Comparison of ENCODE assay signal across 9 cellular contexts in the genomic region with DNA sequence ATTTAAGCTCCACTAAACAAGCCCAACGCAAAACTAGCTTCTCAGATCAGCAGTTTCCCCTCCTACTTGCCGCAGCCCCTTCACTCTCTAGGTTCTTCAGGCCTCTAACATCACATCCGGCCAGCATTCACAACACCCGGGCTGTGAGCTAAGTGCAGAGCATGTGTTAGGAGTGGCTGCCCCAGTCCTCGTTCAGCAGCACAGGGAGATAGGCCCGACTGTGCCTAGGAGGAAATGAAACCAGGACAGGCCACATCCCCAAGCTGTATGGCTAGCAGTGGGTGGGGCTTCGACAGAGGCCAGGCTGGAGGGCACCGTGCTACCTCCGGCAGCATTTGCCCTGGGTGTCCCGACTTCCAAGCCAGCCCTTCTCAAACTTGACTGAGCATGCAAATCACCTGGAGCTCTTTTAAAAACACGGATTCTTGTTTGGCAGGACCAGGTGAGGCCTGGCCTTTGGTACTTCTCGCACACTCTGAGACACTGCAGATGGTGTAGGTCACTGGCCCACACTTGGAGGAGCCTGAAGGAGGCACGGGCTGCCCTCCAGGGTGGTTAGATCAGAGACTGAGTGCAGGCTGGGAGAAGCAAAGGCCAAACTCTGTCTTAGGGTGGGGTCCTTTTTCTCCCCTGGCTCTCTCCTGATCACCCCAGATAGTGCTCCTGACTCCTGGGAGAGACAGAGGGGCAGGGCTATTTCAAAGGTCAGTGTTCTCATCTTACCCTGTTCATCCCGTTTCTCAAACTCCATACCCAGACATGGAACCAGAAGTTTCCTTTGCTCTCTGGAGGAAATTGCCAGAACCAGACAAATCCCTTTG.
DNase-seq lines count a peak whose midpoint lies in the region; ATAC-seq, FAIRE-seq and TF ChIP-seq lines count a peak whose summit lies in the region.
"Had no signal": no experiment of that assay in that cellular context is flagged by ENCODE, and none has a peak within 500 bp of the region (broad histone marks: within the 10 kb centered on the region; RNA-seq: fewer than 3 reads in every experiment).

No MANE protein-coding gene starts in this region.

- peak overlapping the region; percentile 33 for H3K4me2 ChIP-seq in Karpas-422 (ENCODE audit: low read depth, low read length, poor library complexity, severe bottlenecking)
- no peak overlapping the region for H3K4me2 ChIP-seq in hepatocyte

- H3K36me3 ChIP-seq in Karpas-422 (ENCODE audit: insufficient read depth, low read length) (no peaks in the 10 kb centered on the region), hepatocyte (replicated peaks; ENCODE audit: insufficient read depth, low read depth) (no peaks in the 10 kb centered on the region)

- WGBS in hepatocyte (ENCODE audit: low lambda C conversion rate, missing lambda C conversion rate) = 59% methylated on average over 14 of the region's 14 CpGs

- peaks cover 17% of the 10 kb centered on the region for H3K4me1 ChIP-seq in Karpas-422 (ENCODE audit: low read length)
- H3K4me1 ChIP-seq in hepatocyte (ENCODE audit: insufficient read depth) = no peaks in the 10 kb centered on the region

- H3K27ac ChIP-seq in Karpas-422 (ENCODE audit: low read length) = no peak overlapping the region
- no peak overlapping the region for H3K27ac ChIP-seq in hepatocyte
- H3K27ac ChIP-seq: VCaP had no signal

- TF ChIP-seq POLR2A in GM12892 (IDR thresholded peaks at IDR 0.05; ENCODE audit: low read depth, low read length) = no peak

- peak; percentile 92 for FAIRE-seq in GM12892 (lab: Jason Lieb, UNC)
- FAIRE-seq in urothelium cell line (lab: Jason Lieb, UNC) = peak; percentile 48

- H3K9ac ChIP-seq in Karpas-422 (ENCODE audit: low read length) = 0 out of 2 replicates have a peak overlapping the region, but pooled peaks have one; percentile 3

- H3K79me2 ChIP-seq in Karpas-422 (ENCODE audit: low read length) (no peaks in the 10 kb centered on the region), hepatocyte (no peaks in the 10 kb centered on the region)

- H3K4me3 ChIP-seq in Karpas-422 (ENCODE audit: low read length) (no peak overlapping the region), hepatocyte (no peak overlapping the region)

- H4K20me1 ChIP-seq in Karpas-422 (ENCODE audit: insufficient read depth, low read depth, low read length) (no peaks in the 10 kb centered on the region), hepatocyte (ENCODE audit: insufficient read depth, poor library complexity, severe bottlenecking) (no peaks in the 10 kb centered on the region)

- DNase-seq in GM12892 (ENCODE audit: insufficient read length) (peak; percentile 61), Karpas-422 (peak; percentile 77), hepatocyte (ENCODE audit: low spot score) (peak; percentile 19), urothelium cell line (ENCODE audit: low spot score) (no peak), superior temporal gyrus (ENCODE audit: extremely low spot score) (no peak), NCI-H748 treated with DMSO at 0.1 percent for 48 hours (lab: John Stamatoyannopoulos, UW) (no peak)
- no peak for DNase-seq in stimulated activated CD4-positive, alpha-beta T cell treated with anti-CD3 and anti-CD28 coated beads, Interleukin-1b, Interleukin-23, amount 100 ng/mL, for 48 hours

- ATAC-seq in GM21723 (IDR thresholded peaks at IDR 0.05; ENCODE audit: unreplicated experiment) = peak; percentile 97

- H2AFZ ChIP-seq in Karpas-422 (ENCODE audit: low read length) = peak overlapping the region; percentile 2; the same call in 1 of the 2 replicates
- no peak overlapping the region for H2AFZ ChIP-seq in hepatocyte

- H3K27me3 ChIP-seq in Karpas-422 (ENCODE audit: low read length) (no peaks in the 10 kb centered on the region), hepatocyte (no peaks in the 10 kb centered on the region)

- H3K9me3 ChIP-seq in Karpas-422 (ENCODE audit: low read length) = no peaks in the 10 kb centered on the region
- H3K9me3 ChIP-seq in hepatocyte (ENCODE audit: low read depth) = no peaks in the 10 kb centered on the region

- no peak for TF ChIP-seq CTCF in hepatocyte (IDR thresholded peaks at IDR 0.05; ENCODE audit: poor library complexity)

- H3K9me2 ChIP-seq in Karpas-422 (replicated peaks; ENCODE audit: insufficient read depth, low read length) (no peaks in the 10 kb centered on the region), hepatocyte (replicated peaks; ENCODE audit: insufficient read depth) (no peaks in the 10 kb centered on the region)

Comparison
In these comparisons a context has a peak if more than half of its experiments do, and no peak if none do; other contexts are left out.
1. DNase-seq: peak in GM12892 (single experiment), Karpas-422 (single experiment) and hepatocyte (single experiment); none in urothelium cell line (single experiment), stimulated activated CD4-positive, alpha-beta T cell treated with anti-CD3 and anti-CD28 coated beads, Interleukin-1b, Interleukin-23, amount 100 ng/mL, for 48 hours (single experiment), superior temporal gyrus (single experiment) and NCI-H748 treated with DMSO at 0.1 percent for 48 hours (single experiment).